In genomic region chr11:75084883-75085282, GRCh38 we compare ENCODE assay signal across 10 cellular contexts. TPM values are rescaled to one million over a fixed set of nuclear protein-coding genes. Genes with fewer than 3 reads are reported as not detected.
"Had no signal": no experiment of that assay in that cellular context is flagged by ENCODE, and none has a peak within 500 bp of the region (broad histone marks: within the 10 kb centered on the region; RNA-seq: fewer than 3 reads in every experiment).

No MANE protein-coding gene starts in this region.

- ATAC-seq: GM23338 had no signal

- H3K9ac ChIP-seq: KMS-11 had no signal

- FAIRE-seq: H1, H54, HTR-8/SVneo had no signal

- H3K27ac ChIP-seq: KMS-11 had no signal

- H3K4me3 ChIP-seq: GM23338 had no signal

- DNase-seq: H9, HCEC 1CT, IMR-90, KBM-7 had no signal

RNA-seq across cellular contexts. Expression of gene OR2AT4, which starts 11.8 kb away (rescaled TPM):
- total RNA-seq: GM23338, H1, H9, HT-29, IMR-90 had no signal
- polyA plus RNA-seq: GM23338, H1, IMR-90 had no signal
